ENCODE assay signal across 7 cellular contexts in the genomic region with DNA sequence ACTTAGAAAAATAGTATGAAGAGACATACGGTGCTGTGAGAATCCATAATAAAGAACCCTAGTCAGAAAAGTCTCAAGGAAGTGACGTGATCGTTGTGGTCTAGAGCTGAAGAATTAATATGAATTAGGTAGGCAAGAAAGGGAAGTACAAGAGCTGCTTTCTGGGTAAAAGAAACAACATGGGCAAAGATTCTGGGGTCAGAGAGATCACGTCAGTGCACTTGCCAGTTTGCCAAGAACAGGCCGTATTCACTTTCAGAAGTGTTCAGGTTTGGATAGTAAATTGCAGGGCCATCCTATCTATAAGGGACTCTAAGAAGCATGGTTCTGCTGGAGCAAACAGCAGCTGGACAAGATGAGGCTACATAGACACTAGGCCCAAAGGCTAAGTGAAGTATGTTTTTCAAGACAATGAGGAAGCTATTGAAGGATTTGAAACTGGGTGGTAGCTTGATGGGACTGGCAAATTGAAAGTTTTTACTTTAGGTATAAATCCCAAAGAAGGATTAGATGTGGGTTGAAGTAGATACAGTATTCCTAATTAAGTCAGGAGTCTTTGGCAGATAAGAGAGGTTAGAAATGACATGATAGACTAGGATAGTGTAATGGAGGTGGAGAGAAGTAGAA. TPM values are rescaled to one million over a fixed set of nuclear protein-coding genes. Genes with fewer than 3 reads are reported as not detected.
DNase-seq lines count a peak whose midpoint lies in the region; ATAC-seq and TF ChIP-seq lines count a peak whose summit lies in the region.

No MANE protein-coding gene starts in this region.

- no peaks in the 10 kb centered on the region for H3K9me3 ChIP-seq in Peyer's patch
- no peaks in the 10 kb centered on the region for H3K9me3 ChIP-seq in prostate gland

- H3K4me1 Mint-ChIP-seq in naive B cell = peaks cover 26 to 52% (median 36%) of the 10 kb centered on the region in 3 donors

- TF ChIP-seq CTCF in Peyer's patch (IDR thresholded peaks at IDR 0.05) (no peak), prostate gland (IDR thresholded peaks at IDR 0.05) (no peak)

- H3K27ac ChIP-seq in Peyer's patch = peak overlapping the region; percentile 29 to 68 (median 52)
- no peak overlapping the region for H3K27ac ChIP-seq in prostate gland

- H3K4me1 ChIP-seq in Peyer's patch = peaks cover 0 to 14% (median 5%) of the 10 kb centered on the region in 4 donors
- H3K4me1 ChIP-seq in prostate gland (replicated peaks) = no peaks in the 10 kb centered on the region

- 82% methylated on average over 5 of the region's 5 CpGs for WGBS in prostate gland

- peak; percentile 22 for ATAC-seq in GM18520 (IDR thresholded peaks at IDR 0.05; ENCODE audit: unreplicated experiment)
- peak; percentile 20 for ATAC-seq in HG02588 (IDR thresholded peaks at IDR 0.05; ENCODE audit: unreplicated experiment)
- peak; percentile 24 to 26 for ATAC-seq in naive B cell (ENCODE audit: low read depth in 2 of 2)

- no peak for TF ChIP-seq POLR2A in Peyer's patch (IDR thresholded peaks at IDR 0.05)
- no peak for TF ChIP-seq POLR2A in prostate gland (IDR thresholded peaks at IDR 0.05)

- H3K9me3 Mint-ChIP-seq in naive B cell = peaks cover 0 to 5% (median 0%) of the 10 kb centered on the region in 7 donors

- DNase-seq in Peyer's patch (peak in 1 of 3 donors; percentile 26), naive B cell (peak; percentile 79), iPS-NIHi11 (ENCODE audit: low spot score) (no peak), OCI-M2 (lab: John Stamatoyannopoulos, UW; ENCODE audit: unreplicated experiment) (no peak), prostate gland (ENCODE audit: low spot score) (no peak)

- H3K27me3 ChIP-seq in Peyer's patch (no peaks in the 10 kb centered on the region), prostate gland (replicated peaks; ENCODE audit: insufficient read depth) (no peaks in the 10 kb centered on the region)

- H3K4me3 Mint-ChIP-seq in naive B cell = peak overlapping the region; percentile 39 to 92 (median 77)

- H3K4me3 ChIP-seq in Peyer's patch = no peak overlapping the region
- H3K4me3 ChIP-seq in prostate gland = no peak overlapping the region

- H3K36me3 ChIP-seq in Peyer's patch = no peaks in the 10 kb centered on the region
- H3K36me3 ChIP-seq in prostate gland = no peaks in the 10 kb centered on the region

- H3K27ac Mint-ChIP-seq in naive B cell = peak overlapping the region; percentile 95 to 99 (median 97)

- H3K36me3 Mint-ChIP-seq in naive B cell = peaks cover 4 to 7% of the 10 kb centered on the region in 2 donors

- no peaks in the 10 kb centered on the region for H3K27me3 Mint-ChIP-seq in naive B cell

- intact Hi-C loops in prostate gland (cut with DNase I) = no loop called here

RNA-seq across cellular contexts. Expression of a gene that starts 4.8 kb away (rescaled TPM):
- total RNA-seq in Peyer's patch (100 to 1,000 TPM in 1 of 4 donors, 10 to 100 TPM in 3; 43.5 to 120 (median 69.5) TPM), prostate gland (10 to 100 TPM; 38.5 to 52.9 TPM)
- 10 to 100 TPM in 4 of 6 donors, 1 to 10 TPM in 2; 4.1 to 12.2 (median 10.9) TPM for polyA plus RNA-seq in naive B cell (ENCODE audit: low read depth in 6 of 6)

Comparison
In these comparisons a context has a peak if more than half of its experiments do, and no peak if none do; other contexts are left out.
1. H3K27ac ChIP-seq: peak in Peyer's patch (4 of 4); none in prostate gland (0 of 2).
2. Peak in every context shown above with its lines, with median percentiles within 50 percentile points of each other: ATAC-seq.